ENCODE assay signal across 8 cellular contexts in the genomic region with DNA sequence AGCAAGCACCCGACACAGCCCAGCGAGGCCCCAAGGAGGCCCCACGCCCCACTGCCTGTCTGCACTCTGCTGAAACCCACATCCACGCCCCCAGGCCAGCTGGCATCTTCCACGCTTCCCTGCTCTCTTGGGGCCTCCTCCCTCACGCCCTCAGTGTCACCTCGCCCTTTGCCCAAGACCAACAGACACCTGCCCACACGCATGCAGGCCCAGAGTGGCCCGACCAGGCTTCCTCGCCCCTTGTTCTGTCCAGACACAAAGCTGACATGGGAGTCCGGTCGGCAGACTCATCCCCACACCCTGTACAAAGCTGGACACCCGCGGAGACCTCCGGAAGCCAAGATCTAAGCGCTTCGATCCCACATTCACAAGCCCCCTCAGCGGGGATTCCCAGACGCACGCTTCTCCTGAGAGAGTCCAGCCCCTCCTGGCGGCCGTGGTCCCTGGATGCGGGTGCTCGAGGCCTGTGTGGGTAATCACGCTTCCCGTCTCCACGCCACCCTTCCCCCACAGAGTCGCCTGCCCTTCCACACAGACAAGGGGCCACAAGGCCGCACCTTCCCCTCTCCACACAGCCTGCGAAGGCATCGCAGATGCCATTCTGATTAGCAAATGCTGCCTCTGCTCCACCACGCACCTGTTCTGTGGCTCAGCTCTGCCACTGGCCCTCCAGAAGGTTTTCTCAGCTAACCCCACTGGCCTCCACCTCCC.
DNase-seq lines count a peak whose midpoint lies in the region; ATAC-seq, FAIRE-seq and TF ChIP-seq lines count a peak whose summit lies in the region.

No MANE protein-coding gene starts in this region.

- ATAC-seq in HG02981 (IDR thresholded peaks at IDR 0.05; ENCODE audit: unreplicated experiment) = peak; percentile 74
- peak; percentile 95 for ATAC-seq in stimulated activated memory B cell treated with anti-CD40 and anti-IgM and Interleukin-4, amounts not matched to agents 10 μg/mL and 1 μg/mL and 100 μg/mL, for 72 hours

- H3K27me3 ChIP-seq in astrocyte (ENCODE audit: insufficient read depth, low read length) = no peaks in the 10 kb centered on the region
- no peaks in the 10 kb centered on the region for H3K27me3 ChIP-seq in smooth muscle cell (ENCODE audit: low read depth)

- no peaks in the 10 kb centered on the region for H3K27me3 Mint-ChIP-seq in astrocyte (ENCODE audit: low read depth, unreplicated experiment)
- H3K27me3 Mint-ChIP-seq in stimulated activated memory B cell treated with anti-CD40 and anti-IgM and Interleukin-4, amounts not matched to agents 10 μg/mL and 1 μg/mL and 100 μg/mL, for 72 hours = no peaks in the 10 kb centered on the region

- H3K4me3 Mint-ChIP-seq in astrocyte (ENCODE audit: unreplicated experiment) = no peak overlapping the region
- H3K4me3 Mint-ChIP-seq in stimulated activated memory B cell treated with anti-CD40 and anti-IgM and Interleukin-4, amounts not matched to agents 10 μg/mL and 1 μg/mL and 100 μg/mL, for 72 hours = peak overlapping the region; percentile 67

- H3K4me2 ChIP-seq in astrocyte (ENCODE audit: low read length) (no peak overlapping the region), smooth muscle cell (no peak overlapping the region)

- peaks cover 22% of the 10 kb centered on the region for H3K4me1 Mint-ChIP-seq in astrocyte (ENCODE audit: low read depth, unreplicated experiment)
- H3K4me1 Mint-ChIP-seq in stimulated activated memory B cell treated with anti-CD40 and anti-IgM and Interleukin-4, amounts not matched to agents 10 μg/mL and 1 μg/mL and 100 μg/mL, for 72 hours = peaks cover 42% of the 10 kb centered on the region

- TF ChIP-seq CTCF in astrocyte (IDR thresholded peaks at IDR 0.05; ENCODE audit: insufficient read depth, low read depth, low read length) (no peak), smooth muscle cell (IDR thresholded peaks at IDR 0.05; ENCODE audit: borderline replicate concordance, insufficient read depth, poor library complexity, severe bottlenecking) (no peak)

- H3K36me3 Mint-ChIP-seq in astrocyte (ENCODE audit: low read depth, unreplicated experiment) = peaks cover 4% of the 10 kb centered on the region
- H3K36me3 Mint-ChIP-seq in stimulated activated memory B cell treated with anti-CD40 and anti-IgM and Interleukin-4, amounts not matched to agents 10 μg/mL and 1 μg/mL and 100 μg/mL, for 72 hours = no peaks in the 10 kb centered on the region

- H3K4me1 ChIP-seq in astrocyte (ENCODE audit: insufficient read depth, low read length) (no peaks in the 10 kb centered on the region), smooth muscle cell (ENCODE audit: low read depth) (no peaks in the 10 kb centered on the region)

- peak; percentile 35 for DNase-seq in GM19240 (ENCODE audit: insufficient read length, low spot score)
- DNase-seq in astrocyte (ENCODE audit: low read depth) = no peak
- no peak for DNase-seq in activated effector memory CD4-positive, alpha-beta T cell treated with Interleukin-2 at 50 U/mL for 16 hours
- DNase-seq in NCI-H1417 treated with DMSO at 0.1 percent for 48 hours (lab: John Stamatoyannopoulos, UW) = no peak
- DNase-seq in medulla oblongata (ENCODE audit: extremely low spot score) = no peak
- no peak for DNase-seq in smooth muscle cell (lab: John Stamatoyannopoulos, UW; ENCODE audit: unreplicated experiment)

- H3F3A ChIP-seq in smooth muscle cell (ENCODE audit: low read depth) = no peaks in the 10 kb centered on the region

- FAIRE-seq in astrocyte (lab: Jason Lieb, UNC) = no peak

- H3K27ac ChIP-seq in astrocyte (ENCODE audit: low read depth, low read length) (no peak overlapping the region), smooth muscle cell (ENCODE audit: low read depth) (no peak overlapping the region)

- H3K36me3 ChIP-seq in astrocyte (ENCODE audit: insufficient read depth, low read length) (no peaks in the 10 kb centered on the region), smooth muscle cell (ENCODE audit: low read depth) (no peaks in the 10 kb centered on the region)

- H3K79me2 ChIP-seq in astrocyte (ENCODE audit: insufficient read depth, low read length) (no peaks in the 10 kb centered on the region), smooth muscle cell (ENCODE audit: low read depth) (no peaks in the 10 kb centered on the region)

- H3K27ac Mint-ChIP-seq in astrocyte (ENCODE audit: unreplicated experiment) = peak overlapping the region; percentile 77
- H3K27ac Mint-ChIP-seq in stimulated activated memory B cell treated with anti-CD40 and anti-IgM and Interleukin-4, amounts not matched to agents 10 μg/mL and 1 μg/mL and 100 μg/mL, for 72 hours = peak overlapping the region; percentile 93

- H3K9ac ChIP-seq in astrocyte (ENCODE audit: low read length) = no peak overlapping the region
- no peak overlapping the region for H3K9ac ChIP-seq in smooth muscle cell (ENCODE audit: low read depth)

- 82% methylated on average over 32 of the region's 32 CpGs for WGBS in smooth muscle cell (ENCODE audit: low lambda C conversion rate)

- H3K4me3 ChIP-seq in astrocyte (ENCODE audit: insufficient read depth, low read depth, low read length) (no peak overlapping the region), smooth muscle cell (no peak overlapping the region)

- no peaks in the 10 kb centered on the region for H4K20me1 ChIP-seq in astrocyte (ENCODE audit: insufficient read depth, low read length)
- no peaks in the 10 kb centered on the region for H4K20me1 ChIP-seq in smooth muscle cell (ENCODE audit: low read depth)

- peaks cover 4% of the 10 kb centered on the region for H3K9me3 Mint-ChIP-seq in astrocyte (ENCODE audit: unreplicated experiment)
- no peaks in the 10 kb centered on the region for H3K9me3 Mint-ChIP-seq in stimulated activated memory B cell treated with anti-CD40 and anti-IgM and Interleukin-4, amounts not matched to agents 10 μg/mL and 1 μg/mL and 100 μg/mL, for 72 hours

- H3K9me3 ChIP-seq in astrocyte (ENCODE audit: insufficient read depth, low read depth, low read length) (no peaks in the 10 kb centered on the region), smooth muscle cell (replicated peaks; ENCODE audit: low read depth) (no peaks in the 10 kb centered on the region)

- H2AFZ ChIP-seq in astrocyte (ENCODE audit: low read depth, low read length) = no peak overlapping the region
- no peak overlapping the region for H2AFZ ChIP-seq in smooth muscle cell (ENCODE audit: low read depth)
